Comparison of ENCODE assay signal across 15 cellular contexts in genomic region chr16:12752159-12752558, GRCh38.
"Had no signal": no experiment of that assay in that cellular context is flagged by ENCODE, and none has a peak within 500 bp of the region (broad histone marks: within the 10 kb centered on the region; RNA-seq: fewer than 3 reads in every experiment).

No MANE protein-coding gene starts in this region.

- H3K27ac Mint-ChIP-seq: activated naive CD4-positive, alpha-beta T cell treated with anti-CD3 and anti-CD28 coated beads, Interleukin-2, amount 50 U/mL, for 24 hours; T-helper 2 cell treated with Interferon-gamma antibody and Interleukin-4, amounts not matched to agents 5 μg/mL and 100 μg/mL, for 36 hours had no signal

- ATAC-seq: body of pancreas, esophagus mucosa, left lobe of liver had no signal

- H3K9me3 Mint-ChIP-seq: activated naive CD4-positive, alpha-beta T cell treated with anti-CD3 and anti-CD28 coated beads, Interleukin-2, amount 50 U/mL, for 24 hours; T-helper 2 cell treated with Interferon-gamma antibody and Interleukin-4, amounts not matched to agents 5 μg/mL and 100 μg/mL, for 36 hours had no signal

- DNase-seq: activated CD4-positive, alpha-beta T cell treated with anti-CD3 and anti-CD28 coated beads for 1 hour; activated CD4-positive, alpha-beta T cell treated with anti-CD3 and anti-CD28 coated beads, Interleukin-2, amount 50 U/mL, for 4 hours; activated T-cell treated with anti-CD3 and anti-CD28 coated beads for 4 hours; amygdala; body of pancreas; central memory CD4-positive, alpha-beta T cell; colonic mucosa; posterior cingulate gyrus; stimulated activated CD4-positive, alpha-beta T cell treated with anti-CD3 and anti-CD28 coated beads, Interleukin-4, amount 100 ng/mL, for 1 hour; stimulated activated naive CD4-positive, alpha-beta T cell; uterus had no signal

- H3K36me3 Mint-ChIP-seq: activated naive CD4-positive, alpha-beta T cell treated with anti-CD3 and anti-CD28 coated beads, Interleukin-2, amount 50 U/mL, for 24 hours had no signal

- H3K4me3 Mint-ChIP-seq: activated naive CD4-positive, alpha-beta T cell treated with anti-CD3 and anti-CD28 coated beads, Interleukin-2, amount 50 U/mL, for 24 hours; T-helper 2 cell treated with Interferon-gamma antibody and Interleukin-4, amounts not matched to agents 5 μg/mL and 100 μg/mL, for 36 hours had no signal

- H3K27me3 Mint-ChIP-seq: activated naive CD4-positive, alpha-beta T cell treated with anti-CD3 and anti-CD28 coated beads, Interleukin-2, amount 50 U/mL, for 24 hours had no signal
